In the genomic region with DNA sequence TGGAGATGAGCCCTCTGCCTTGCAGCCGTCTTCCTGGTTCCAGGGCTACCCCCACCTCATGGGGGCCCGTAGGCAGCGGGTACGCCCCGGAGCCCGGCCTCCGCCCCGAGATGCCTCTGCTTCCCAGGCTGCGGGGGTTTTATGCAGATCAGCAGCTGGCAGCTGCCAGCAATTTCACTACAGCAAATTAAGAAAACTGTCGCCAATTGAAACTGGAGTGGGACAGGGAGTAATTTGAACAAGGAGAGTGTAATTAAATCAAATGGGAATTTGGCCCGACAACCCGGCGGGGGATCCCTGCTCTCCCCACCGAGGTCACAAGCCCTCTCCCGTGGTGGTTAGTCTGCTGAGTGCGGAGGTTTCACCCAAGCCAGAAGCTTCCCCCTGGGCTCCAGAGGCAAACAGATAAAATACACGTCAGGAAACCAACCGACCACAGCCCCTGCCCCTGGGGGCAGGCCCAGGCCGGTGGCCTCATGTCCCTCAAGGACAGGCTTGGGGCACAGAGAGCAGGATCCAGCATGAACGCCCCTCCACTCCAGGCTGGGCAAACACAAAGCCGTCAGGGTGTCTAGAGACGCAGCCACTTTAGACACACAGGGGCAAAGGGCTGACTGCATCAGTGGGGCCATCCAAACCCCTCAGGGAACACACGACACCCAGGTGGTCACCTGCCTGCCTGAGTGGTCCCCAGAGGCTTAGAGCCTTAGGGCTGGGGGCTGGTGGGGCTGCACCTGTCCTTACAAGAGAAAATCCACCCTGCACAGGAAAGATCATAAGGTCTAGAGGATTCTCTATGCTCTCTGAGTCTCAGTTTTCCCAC, we compare ENCODE assay signal across 10 cellular contexts.
A peak's percentile ranks its signal among the peaks of the same experiment; 100 is the strongest.
DNase-seq lines count a peak whose midpoint lies in the region; ATAC-seq and TF ChIP-seq lines count a peak whose summit lies in the region.
"Had no signal": no experiment of that assay in that cellular context is flagged by ENCODE, and none has a peak within 500 bp of the region (broad histone marks: within the 10 kb centered on the region; RNA-seq: fewer than 3 reads in every experiment).

No MANE protein-coding gene starts in this region.

- CTCF ChIA-PET in HEK293T (lab: Yijun Ruan, JAX), result no interaction called here

- H3K27ac ChIP-seq in caudate nucleus (ENCODE audit: low read depth, low read length), result peak overlapping the region; percentile 67

- no peak for TF ChIP-seq POLR2A in GM18505 (IDR thresholded peaks at IDR 0.05; ENCODE audit: borderline replicate concordance, extremely low read depth, insufficient read depth, insufficient read length)

- DNase-seq in NCI-H2107 treated with DMSO at 0.1 percent for 48 hours (lab: John Stamatoyannopoulos, UW; ENCODE audit: unreplicated experiment) (peak; percentile 83), caudate nucleus (lab: John Stamatoyannopoulos, UW) (peak in 41 of 61 donors; percentile 16 to 82 (median 53)), pons (ENCODE audit: low spot score) (peak; percentile 26), HEK293T (ENCODE audit: extremely low spot score) (no peak), NOMO-1 treated with DMSO at 0.1 percent for 48 hours (lab: John Stamatoyannopoulos, UW; ENCODE audit: unreplicated experiment) (no peak), amniotic stem cell (lab: John Stamatoyannopoulos, UW) (no peak)
- DNase-seq: activated CD8-positive, alpha-beta memory T cell treated with anti-CD3 and anti-CD28 coated beads, Interleukin-2, amount 10 ng/mL, durations not matched to agents 7 days and 5 days had no signal

- ATAC-seq in HG03432 (IDR thresholded peaks at IDR 0.05; ENCODE audit: unreplicated experiment) (peak; percentile 44), GM18505 (IDR thresholded peaks at IDR 0.05; ENCODE audit: unreplicated experiment) (no peak)
- ATAC-seq: activated CD8-positive, alpha-beta memory T cell treated with anti-CD3 and anti-CD28 coated beads, Interleukin-2, amount 10 ng/mL, durations not matched to agents 7 days and 5 days; esophagus mucosa had no signal

- POLR2A ChIA-PET in HEK293T (lab: Yijun Ruan, JAX), result no interaction called here

TF ChIP-seq in HEK293T, 16 proteins besides CTCF, POLR2A, EP300 and RAD21:
- no peak for TF ChIP-seq L3MBTL2 (conservative IDR thresholded peaks at IDR 0.05)
- TF ChIP-seq LEF1 (IDR thresholded peaks at IDR 0.05; ENCODE audit: borderline replicate concordance), result no peak
- no peak for TF ChIP-seq ARNT (IDR thresholded peaks at IDR 0.05)
- TF ChIP-seq ELF4 (IDR thresholded peaks at IDR 0.05), result no peak
- TF ChIP-seq BHLHE40 (IDR thresholded peaks at IDR 0.05; ENCODE audit: borderline replicate concordance), result no peak
- TF ChIP-seq NFRKB (IDR thresholded peaks at IDR 0.05), result no peak
- TF ChIP-seq ZNF384 (IDR thresholded peaks at IDR 0.05), result no peak
- TF ChIP-seq FOXA1 (IDR thresholded peaks at IDR 0.05), result no peak
- TF ChIP-seq, protein P1, sequence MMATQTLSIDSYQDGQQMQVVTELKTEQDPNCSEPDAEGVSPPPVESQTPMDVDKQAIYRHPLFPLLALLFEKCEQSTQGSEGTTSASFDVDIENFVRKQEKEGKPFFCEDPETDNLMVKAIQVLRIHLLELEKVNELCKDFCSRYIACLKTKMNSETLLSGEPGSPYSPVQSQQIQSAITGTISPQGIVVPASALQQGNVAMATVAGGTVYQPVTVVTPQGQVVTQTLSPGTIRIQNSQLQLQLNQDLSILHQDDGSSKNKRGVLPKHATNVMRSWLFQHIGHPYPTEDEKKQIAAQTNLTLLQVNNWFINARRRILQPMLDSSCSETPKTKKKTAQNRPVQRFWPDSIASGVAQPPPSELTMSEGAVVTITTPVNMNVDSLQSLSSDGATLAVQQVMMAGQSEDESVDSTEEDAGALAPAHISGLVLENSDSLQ (IDR thresholded peaks at IDR 0.05), result no peak
- TF ChIP-seq SP1 (IDR thresholded peaks at IDR 0.05), result no peak

Comparison
In these comparisons a context has a peak if more than half of its experiments do, and no peak if none do; other contexts are left out.
1. DNase-seq: peak in NCI-H2107 treated with DMSO at 0.1 percent for 48 hours (single experiment), caudate nucleus (41 of 61) and pons (single experiment); none in HEK293T (single experiment), NOMO-1 treated with DMSO at 0.1 percent for 48 hours (single experiment) and amniotic stem cell (single experiment).